ENCODE assay signal across 15 cellular contexts in the genomic region with DNA sequence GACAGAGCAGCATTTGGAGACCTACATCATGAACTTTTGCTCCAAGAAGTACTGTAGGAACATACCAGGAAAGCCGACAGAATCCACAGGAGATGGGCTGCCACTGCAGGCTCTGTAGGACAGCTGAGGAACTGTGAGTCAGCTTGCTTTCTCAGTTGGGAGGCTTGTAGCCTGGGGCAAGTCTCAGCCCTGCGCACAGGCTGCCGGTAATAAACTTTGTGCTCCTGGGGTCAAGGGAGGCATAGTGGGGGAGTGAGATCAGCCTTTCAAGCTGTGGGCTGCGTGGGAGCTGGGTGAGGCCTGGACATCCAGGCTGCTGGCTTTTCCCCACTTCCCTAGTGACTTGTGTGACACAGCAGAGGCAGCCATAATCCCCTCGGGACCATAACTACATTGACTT.
DNase-seq lines count a peak whose midpoint lies in the region; ATAC-seq, FAIRE-seq and TF ChIP-seq lines count a peak whose summit lies in the region.
"Had no signal": no experiment of that assay in that cellular context is flagged by ENCODE, and none has a peak within 500 bp of the region (broad histone marks: within the 10 kb centered on the region; RNA-seq: fewer than 3 reads in every experiment).

No MANE protein-coding gene starts in this region.

- in situ Hi-C loops in Panc1 (cut with HindIII; ENCODE audit: low pct_unique_long_range_greater_than_20kb, low sequenced_read_pairs) = no loop called here

- ATAC-seq in Panc1 = peak; percentile 68; the same call in 1 of the 2 replicates
- no peak for ATAC-seq in GM18502 (IDR thresholded peaks at IDR 0.05; ENCODE audit: poor library complexity, unreplicated experiment)
- ATAC-seq in naive thymus-derived CD8-positive, alpha-beta T cell = no peak

- FAIRE-seq in H54 (lab: Jason Lieb, UNC) = peak; percentile 99

- no peaks in the 10 kb centered on the region for H3K4me1 Mint-ChIP-seq in chondrocyte (ENCODE audit: low read depth)
- no peaks in the 10 kb centered on the region for H3K4me1 Mint-ChIP-seq in naive thymus-derived CD8-positive, alpha-beta T cell
- H3K4me1 Mint-ChIP-seq: CD4-positive, CD25-positive, alpha-beta regulatory T cell had no signal

- POLR2A ChIA-PET in Panc1 (lab: Charles Lee) = no interaction called here
- POLR2A ChIA-PET in naive thymus-derived CD8-positive, alpha-beta T cell (lab: Charles Lee) = no interaction called here

- no peaks in the 10 kb centered on the region for H3K36me3 Mint-ChIP-seq in chondrocyte (ENCODE audit: low read depth)
- H3K36me3 Mint-ChIP-seq in naive thymus-derived CD8-positive, alpha-beta T cell = no peaks in the 10 kb centered on the region
- H3K36me3 Mint-ChIP-seq: CD4-positive, CD25-positive, alpha-beta regulatory T cell had no signal

- TF ChIP-seq CTCF in Panc1 (IDR thresholded peaks at IDR 0.05) = no peak
- no peak for TF ChIP-seq CTCF in chondrocyte (IDR thresholded peaks at IDR 0.05)

- CTCF ChIA-PET in Panc1 (lab: Charles Lee) = no interaction called here

- H3K36me3 ChIP-seq in Panc1 (ENCODE audit: control insufficient read depth, insufficient read depth, low read length) = no peaks in the 10 kb centered on the region

- H3K27ac Mint-ChIP-seq in chondrocyte (ENCODE audit: unreplicated experiment) = no peak overlapping the region
- no peak overlapping the region for H3K27ac Mint-ChIP-seq in naive thymus-derived CD8-positive, alpha-beta T cell
- H3K27ac Mint-ChIP-seq: CD4-positive, CD25-positive, alpha-beta regulatory T cell had no signal

- H3K27me3 Mint-ChIP-seq in chondrocyte (ENCODE audit: low read depth) = no peaks in the 10 kb centered on the region
- no peaks in the 10 kb centered on the region for H3K27me3 Mint-ChIP-seq in naive thymus-derived CD8-positive, alpha-beta T cell
- H3K27me3 Mint-ChIP-seq: CD4-positive, CD25-positive, alpha-beta regulatory T cell had no signal

- H3K27me3 ChIP-seq in Panc1 (ENCODE audit: control insufficient read depth, insufficient read depth, low read length) = no peaks in the 10 kb centered on the region

- H3K4me3 Mint-ChIP-seq in chondrocyte (ENCODE audit: unreplicated experiment) = no peak overlapping the region
- H3K4me3 Mint-ChIP-seq in naive thymus-derived CD8-positive, alpha-beta T cell = no peak overlapping the region
- H3K4me3 Mint-ChIP-seq: CD4-positive, CD25-positive, alpha-beta regulatory T cell had no signal

- no peaks in the 10 kb centered on the region for H3K4me1 ChIP-seq in Panc1 (ENCODE audit: control insufficient read depth, insufficient read depth, low read length)

- H3K27ac ChIP-seq in Panc1 (ENCODE audit: low read length) = no peak overlapping the region

- no peak overlapping the region for H3K4me3 ChIP-seq in Panc1 (ENCODE audit: low read depth in 2 of 2, low read length in 2 of 2)

- TF ChIP-seq POLR2A in H54 (IDR thresholded peaks at IDR 0.05; ENCODE audit: low read depth, low read length) = no peak

- intact Hi-C loops in Panc1 (cut with micrococcal nuclease; ENCODE audit: unreplicated experiment) = no loop called here

- H3K9me3 Mint-ChIP-seq in chondrocyte (ENCODE audit: low read depth) = peaks cover 50% of the 10 kb centered on the region
- peaks cover 0 to 60% (median 27%) of the 10 kb centered on the region in 9 donors for H3K9me3 Mint-ChIP-seq in naive thymus-derived CD8-positive, alpha-beta T cell

- BruUV-seq in Panc1 (replicated peaks; lab: Mats Ljungman, UMichigan) = no TSS peak

- H3K9me3 ChIP-seq in Panc1 (ENCODE audit: control insufficient read depth, insufficient read depth, low read depth, low read length) = no peaks in the 10 kb centered on the region

- DNase-seq in A172 (ENCODE audit: low spot score) (peak; percentile 45), H54 (ENCODE audit: insufficient read length, low spot score) (peak; percentile 50), Panc1 (ENCODE audit: low read depth, low spot score) (no peak), islet precursor cell (peak; percentile 95), chondrocyte (ENCODE audit: low spot score) (no peak)
- DNase-seq in stimulated activated CD8-positive, alpha-beta memory T cell treated with anti-CD3 and anti-CD28 coated beads, Interleukin-4, amount 100 ng/mL, for 48 hours = no peak
- DNase-seq in naive thymus-derived CD8-positive, alpha-beta T cell = no peak
- DNase-seq: CD4-positive, CD25-positive, alpha-beta regulatory T cell; H7; NCI-H146; NCI-H2081 treated with DMSO at 0.1 percent for 48 hours; NCI-H446 treated with DMSO at 0.1 percent for 48 hours; NCI-H774; SIG-M5 had no signal

Comparison
In these comparisons a context has a peak if more than half of its experiments do, and no peak if none do; other contexts are left out.
1. DNase-seq: peak in A172 (single experiment), H54 (single experiment) and islet precursor cell (single experiment); none in Panc1 (single experiment), stimulated activated CD8-positive, alpha-beta memory T cell treated with anti-CD3 and anti-CD28 coated beads, Interleukin-4, amount 100 ng/mL, for 48 hours (single experiment), chondrocyte (single experiment) and naive thymus-derived CD8-positive, alpha-beta T cell (0 of 10).